11 cellular contexts compared by ENCODE assay signal in the genomic region with DNA sequence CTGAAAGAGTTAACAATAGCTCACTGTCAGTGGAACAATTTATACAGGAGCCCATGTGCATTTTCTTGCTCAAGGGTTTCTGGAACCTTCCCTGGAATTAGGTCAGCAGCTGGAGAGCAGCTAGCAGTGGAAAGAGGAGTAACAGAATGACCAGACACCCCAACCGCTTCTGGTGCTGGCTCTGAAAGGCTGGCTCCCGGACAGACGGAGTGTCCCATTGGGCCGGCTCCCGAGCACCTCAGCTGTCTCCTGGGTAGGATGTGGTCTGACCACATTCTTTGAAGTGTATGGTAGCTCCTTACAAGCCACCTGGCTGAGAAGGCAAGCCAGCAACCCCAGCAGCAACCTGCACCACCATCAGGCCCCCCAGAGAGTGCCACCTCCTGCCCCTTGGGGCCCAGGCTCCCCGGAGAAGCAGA. TPM values are rescaled to one million over a fixed set of nuclear protein-coding genes. Genes with fewer than 3 reads are reported as not detected.
A peak's percentile ranks its signal among the peaks of the same experiment; 100 is the strongest.
DNase-seq lines count a peak whose midpoint lies in the region; ATAC-seq and TF ChIP-seq lines count a peak whose summit lies in the region.
"Had no signal": no experiment of that assay in that cellular context is flagged by ENCODE, and none has a peak within 500 bp of the region (broad histone marks: within the 10 kb centered on the region; RNA-seq: fewer than 3 reads in every experiment).

No MANE protein-coding gene starts in this region.

- peak in 2 of 3 donors; percentile 10 to 55 for DNase-seq in CD4-positive, CD25-positive, alpha-beta regulatory T cell
- DNase-seq in CD1c-positive myeloid dendritic cell (ENCODE audit: extremely low spot score) (no peak), sigmoid colon (no peak), NCI-H446 treated with DMSO at 0.1 percent for 48 hours (lab: John Stamatoyannopoulos, UW) (no peak), NCI-H2081 (lab: John Stamatoyannopoulos, UW) (no peak)
- DNase-seq: activated effector memory CD4-positive, alpha-beta T cell treated with anti-CD3 and anti-CD28 coated beads, Interleukin-2, amount 50 U/mL, for 16 hours; esophagus squamous epithelium had no signal

- no peak overlapping the region for H3K4me3 Mint-ChIP-seq in CD4-positive, CD25-positive, alpha-beta regulatory T cell
- H3K4me3 Mint-ChIP-seq in activated T-helper 17 cell treated with anti-CD3 and anti-CD28 coated beads, Interleukin-2, amount 50 U/mL, for 72 hours: no peak overlapping the region
- H3K4me3 Mint-ChIP-seq: neural progenitor cell had no signal

- H3K4me1 Mint-ChIP-seq in CD4-positive, CD25-positive, alpha-beta regulatory T cell: peaks cover 0 to 24% (median 0%) of the 10 kb centered on the region in 4 donors
- no peaks in the 10 kb centered on the region for H3K4me1 Mint-ChIP-seq in activated T-helper 17 cell treated with anti-CD3 and anti-CD28 coated beads, Interleukin-2, amount 50 U/mL, for 72 hours

- TF ChIP-seq POLR2A in sigmoid colon (IDR thresholded peaks at IDR 0.05): no peak

- no peak for TF ChIP-seq EP300 in sigmoid colon (IDR thresholded peaks at IDR 0.05)

- peak overlapping the region in 1 of 3 donors; percentile 8 for H3K27ac Mint-ChIP-seq in CD4-positive, CD25-positive, alpha-beta regulatory T cell
- H3K27ac Mint-ChIP-seq in activated T-helper 17 cell treated with anti-CD3 and anti-CD28 coated beads, Interleukin-2, amount 50 U/mL, for 72 hours: no peak overlapping the region
- H3K27ac Mint-ChIP-seq: neural progenitor cell had no signal

- H3K9me3 ChIP-seq in CD4-positive, CD25-positive, alpha-beta regulatory T cell (ENCODE audit: control insufficient read depth in 2 of 2, low read length in 2 of 2): no peaks in the 10 kb centered on the region
- no peaks in the 10 kb centered on the region for H3K9me3 ChIP-seq in sigmoid colon
- H3K9me3 ChIP-seq: esophagus squamous epithelium had no signal

- no peaks in the 10 kb centered on the region for H3K27me3 Mint-ChIP-seq in CD4-positive, CD25-positive, alpha-beta regulatory T cell
- peaks cover 9% of the 10 kb centered on the region for H3K27me3 Mint-ChIP-seq in activated T-helper 17 cell treated with anti-CD3 and anti-CD28 coated beads, Interleukin-2, amount 50 U/mL, for 72 hours

- no peak for TF ChIP-seq CTCF in sigmoid colon (IDR thresholded peaks at IDR 0.05)

- H3K36me3 Mint-ChIP-seq in CD4-positive, CD25-positive, alpha-beta regulatory T cell: no peaks in the 10 kb centered on the region
- H3K36me3 Mint-ChIP-seq in activated T-helper 17 cell treated with anti-CD3 and anti-CD28 coated beads, Interleukin-2, amount 50 U/mL, for 72 hours (ENCODE audit: low read depth): no peaks in the 10 kb centered on the region
- H3K36me3 Mint-ChIP-seq: neural progenitor cell had no signal

- 36 to 73% methylated on average over 6 of the region's 6 CpGs for WGBS in sigmoid colon, 2 donors

- H3K9me3 Mint-ChIP-seq in CD4-positive, CD25-positive, alpha-beta regulatory T cell: no peaks in the 10 kb centered on the region
- H3K9me3 Mint-ChIP-seq in activated T-helper 17 cell treated with anti-CD3 and anti-CD28 coated beads, Interleukin-2, amount 50 U/mL, for 72 hours: no peaks in the 10 kb centered on the region
- H3K9me3 Mint-ChIP-seq: neural progenitor cell had no signal

- no peaks in the 10 kb centered on the region for H3K36me3 ChIP-seq in CD4-positive, CD25-positive, alpha-beta regulatory T cell (ENCODE audit: control insufficient read depth, insufficient read depth, low read length)
- no peaks in the 10 kb centered on the region for H3K36me3 ChIP-seq in sigmoid colon
- H3K36me3 ChIP-seq: esophagus squamous epithelium, neural progenitor cell had no signal

- no peak overlapping the region for H3K4me3 ChIP-seq in CD4-positive, CD25-positive, alpha-beta regulatory T cell (ENCODE audit: low read depth, low read length)
- no peak overlapping the region for H3K4me3 ChIP-seq in sigmoid colon
- H3K4me3 ChIP-seq: esophagus squamous epithelium, neural progenitor cell had no signal

- H3K4me1 ChIP-seq in CD4-positive, CD25-positive, alpha-beta regulatory T cell (ENCODE audit: control insufficient read depth, insufficient read depth, low read length, poor library complexity, severe bottlenecking): peaks cover 4% of the 10 kb centered on the region
- peaks cover 0 to 9% (median 4%) of the 10 kb centered on the region in 4 donors for H3K4me1 ChIP-seq in sigmoid colon
- H3K4me1 ChIP-seq: neural progenitor cell had no signal

- H3K27ac ChIP-seq in CD4-positive, CD25-positive, alpha-beta regulatory T cell (ENCODE audit: insufficient read depth, low read length, poor library complexity, severe bottlenecking): no peak overlapping the region
- H3K27ac ChIP-seq in sigmoid colon: no peak overlapping the region
- H3K27ac ChIP-seq: esophagus squamous epithelium, neural progenitor cell had no signal

- H3K27me3 ChIP-seq in CD4-positive, CD25-positive, alpha-beta regulatory T cell (ENCODE audit: control insufficient read depth, insufficient read depth, low read length): no peaks in the 10 kb centered on the region
- H3K27me3 ChIP-seq in sigmoid colon: no peaks in the 10 kb centered on the region
- H3K27me3 ChIP-seq: esophagus squamous epithelium, neural progenitor cell had no signal

- peak; percentile 28 to 68 for ATAC-seq in CD4-positive, CD25-positive, alpha-beta regulatory T cell (ENCODE audit: low read depth in 2 of 2)
- ATAC-seq in GM18873 (IDR thresholded peaks at IDR 0.05; ENCODE audit: low FRiP score, unreplicated experiment) (peak; percentile 76), HG02943 (IDR thresholded peaks at IDR 0.05; ENCODE audit: low read depth, unreplicated experiment) (peak; percentile 71)
- peak; percentile 24 for ATAC-seq in activated T-helper 17 cell treated with anti-CD3 and anti-CD28 coated beads, Interleukin-2, amount 50 U/mL, for 72 hours (replicated peaks)

- intact Hi-C loops in sigmoid colon (cut with DNase I): no loop called here

RNA-seq across cellular contexts. Expression of gene ABTB2, which starts 44.7 kb away (rescaled TPM):
- 0.89 TPM for total RNA-seq in CD4-positive, CD25-positive, alpha-beta regulatory T cell
- under 1 TPM in 2 of 4 donors, not detected in 2; 0.12 to 0.13 TPM for polyA plus RNA-seq in CD4-positive, CD25-positive, alpha-beta regulatory T cell
- total RNA-seq in activated T-helper 17 cell treated with anti-CD3 and anti-CD28 coated beads, Interleukin-2, amount 50 U/mL, for 72 hours: 1 to 10 TPM in 1 of 2 donors, under 1 TPM in 1; 0.45 to 2.5 TPM
- 1 to 10 TPM; 1.3 to 2.5 (median 2.1) TPM for total RNA-seq in sigmoid colon
- polyA plus RNA-seq in sigmoid colon: 10 to 100 TPM in 1 of 3 donors, 1 to 10 TPM in 2; 5.4 to 12.9 (median 8.2) TPM

Comparison
In these comparisons a context has a peak if more than half of its experiments do, and no peak if none do; other contexts are left out.
1. ATAC-seq: peak in every context shown above with its lines; median percentile 76 in GM18873; 71 in HG02943; 48 in CD4-positive, CD25-positive, alpha-beta regulatory T cell; 24 in activated T-helper 17 cell treated with anti-CD3 and anti-CD28 coated beads, Interleukin-2, amount 50 U/mL, for 72 hours.
2. DNase-seq: peak in CD4-positive, CD25-positive, alpha-beta regulatory T cell (2 of 3); none in CD1c-positive myeloid dendritic cell (single experiment), sigmoid colon (single experiment), NCI-H446 treated with DMSO at 0.1 percent for 48 hours (single experiment) and NCI-H2081 (0 of 2).